31 cellular contexts compared by ENCODE assay signal in genomic region chr11:119193626-119194025, GRCh38. TPM values are rescaled to one million over a fixed set of nuclear protein-coding genes. Genes with fewer than 3 reads are reported as not detected.
"Had no signal": no experiment of that assay in that cellular context is flagged by ENCODE, and none has a peak within 500 bp of the region (broad histone marks: within the 10 kb centered on the region; RNA-seq: fewer than 3 reads in every experiment).

No MANE protein-coding gene starts in this region.

- H3K27ac ChIP-seq: body of pancreas, RWPE1, SJSA1 had no signal

- DNase-seq: activated CD4-positive, alpha-beta memory T cell treated with anti-CD3 and anti-CD28 coated beads for 36 hours; activated CD4-positive, alpha-beta T cell treated with anti-CD3 and anti-CD28 coated beads, Interleukin-2, amount 10 ng/mL, durations not matched to agents 7 days and 5 days; activated CD4-positive, CD25-positive, alpha-beta regulatory T cell treated with anti-CD3 and anti-CD28 coated beads, Interleukin-2, amount 50 U/mL, for 72 hours; activated CD8-positive, alpha-beta memory T cell treated with anti-CD3 and anti-CD28 coated beads, Interleukin-2, amount 50 U/mL, for 4 hours; activated naive CD4-positive, alpha-beta T cell treated with anti-CD3 and anti-CD28 coated beads, Interleukin-2, amount 50 U/mL, for 16 hours; activated T-cell treated with anti-CD3 and anti-CD28 coated beads, Interleukin-2, amount 50 U/mL, for 72 hours; body of pancreas; central memory CD4-positive, alpha-beta T cell; MG63; MV-4-11; NCI-H1092 treated with DMSO at 0.1 percent for 48 hours; NCI-H1417 treated with DMSO at 0.1 percent for 48 hours; NCI-H1694; NCI-H2029; NCI-H2107; NCI-H2171 treated with DMSO at 0.1 percent for 48 hours; NCI-H226; NCI-H526; NCI-H82; OCI-M1; SHP77; T-helper 9 cell had no signal

- H3K27me3 Mint-ChIP-seq: activated CD4-positive, alpha-beta memory T cell treated with anti-CD3 and anti-CD28 coated beads for 36 hours; activated CD4-positive, alpha-beta T cell treated with anti-CD3 and anti-CD28 coated beads, Interleukin-2, amount 10 ng/mL, durations not matched to agents 7 days and 5 days had no signal

- H3K4me1 ChIP-seq: body of pancreas, SJSA1 had no signal

- H3K36me3 ChIP-seq: MG63, SJSA1 had no signal

- H3K4me3 Mint-ChIP-seq: activated CD4-positive, alpha-beta memory T cell treated with anti-CD3 and anti-CD28 coated beads for 36 hours; activated CD4-positive, alpha-beta T cell treated with anti-CD3 and anti-CD28 coated beads, Interleukin-2, amount 10 ng/mL, durations not matched to agents 7 days and 5 days; activated T-cell treated with anti-CD3 and anti-CD28 coated beads, Interleukin-2, amount 50 U/mL, for 72 hours; T-helper 1 cell treated with Interleukin-12 subunit alpha and Interleukin-12 subunit beta and Interleukin-4 antibody, amounts not matched to agents 30 μg/mL and 1 μg/mL, for 36 hours; WTC11 had no signal

- H3K36me3 Mint-ChIP-seq: activated CD4-positive, alpha-beta memory T cell treated with anti-CD3 and anti-CD28 coated beads for 36 hours; WTC11 had no signal

- H3K9me3 ChIP-seq: body of pancreas, MG63, SJSA1 had no signal

- ATAC-seq: activated T-cell treated with anti-CD3 and anti-CD28 coated beads, Interleukin-2, amount 50 U/mL, for 72 hours; body of pancreas; Panc1; WTC11 had no signal

- H3K27me3 ChIP-seq: body of pancreas, MG63, SJSA1 had no signal

- H3K4me3 ChIP-seq: body of pancreas, MG63, SJSA1 had no signal

- H3K9me3 Mint-ChIP-seq: activated CD4-positive, alpha-beta memory T cell treated with anti-CD3 and anti-CD28 coated beads for 36 hours; activated CD4-positive, alpha-beta T cell treated with anti-CD3 and anti-CD28 coated beads, Interleukin-2, amount 10 ng/mL, durations not matched to agents 7 days and 5 days; activated T-cell treated with anti-CD3 and anti-CD28 coated beads, Interleukin-2, amount 50 U/mL, for 72 hours; activated T-helper 2 cell treated with anti-CD3 and anti-CD28 coated beads, Interferon-gamma antibody, Interleukin-2, Interleukin-4, amounts not matched to agents 10 μg/mL and 5 μg/mL and 100 μg/mL, durations not matched to agents 14 hours and 24 hours and 36 hours; T-helper 1 cell treated with Interleukin-12 subunit alpha and Interleukin-12 subunit beta and Interleukin-4 antibody, amounts not matched to agents 30 μg/mL and 1 μg/mL, for 36 hours; WTC11 had no signal

- H3K27ac Mint-ChIP-seq: activated CD4-positive, alpha-beta memory T cell treated with anti-CD3 and anti-CD28 coated beads for 36 hours; activated CD4-positive, alpha-beta T cell treated with anti-CD3 and anti-CD28 coated beads, Interleukin-2, amount 10 ng/mL, durations not matched to agents 7 days and 5 days; activated T-cell treated with anti-CD3 and anti-CD28 coated beads, Interleukin-2, amount 50 U/mL, for 72 hours; activated T-helper 2 cell treated with anti-CD3 and anti-CD28 coated beads, Interferon-gamma antibody, Interleukin-2, Interleukin-4, amounts not matched to agents 10 μg/mL and 5 μg/mL and 100 μg/mL, durations not matched to agents 14 hours and 24 hours and 36 hours; T-helper 1 cell treated with Interleukin-12 subunit alpha and Interleukin-12 subunit beta and Interleukin-4 antibody, amounts not matched to agents 30 μg/mL and 1 μg/mL, for 36 hours; WTC11 had no signal

RNA-seq across cellular contexts. Expression of gene NHERF4, which starts 8.4 kb away (rescaled TPM):
- total RNA-seq: activated CD8-positive, alpha-beta memory T cell treated with anti-CD3 and anti-CD28 coated beads for 36 hours; bronchial epithelial cell; NCI-H460; SJSA1 had no signal

RNA-seq across cellular contexts. Expression of gene ABCG4, which starts 44.8 kb away (rescaled TPM):
- total RNA-seq: activated CD4-positive, alpha-beta memory T cell treated with anti-CD3 and anti-CD28 coated beads for 36 hours; NCI-H460 had no signal
